ENCODE assay signal across 8 cellular contexts in the genomic region with DNA sequence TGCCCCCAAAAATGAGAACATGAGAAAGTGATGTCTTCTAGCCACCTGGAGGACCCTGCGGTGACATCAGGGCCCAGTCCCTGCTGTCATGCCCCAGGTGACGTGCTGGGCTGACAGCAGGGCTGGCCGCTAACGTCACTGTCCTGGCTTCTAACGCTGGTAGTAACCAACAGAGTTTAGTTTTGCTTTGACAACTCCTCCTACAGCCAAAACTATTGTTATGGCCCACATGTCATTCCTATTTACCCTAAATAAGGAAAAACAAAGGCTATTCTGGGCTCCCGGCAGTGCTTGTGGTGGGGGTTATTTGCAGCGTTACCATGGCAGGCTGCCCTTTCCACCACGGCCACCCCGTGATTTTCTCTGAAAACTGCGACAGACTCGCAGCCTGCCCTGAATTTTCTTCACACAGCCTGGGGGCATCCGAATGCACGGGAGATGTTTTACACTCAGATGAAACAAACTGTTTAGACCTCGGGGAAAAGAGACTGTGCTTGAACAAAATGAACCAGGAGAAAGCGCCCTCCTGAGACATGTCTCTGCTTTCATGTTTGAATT.
A peak's percentile ranks its signal among the peaks of the same experiment; 100 is the strongest.
DNase-seq lines count a peak whose midpoint lies in the region; ATAC-seq, FAIRE-seq and TF ChIP-seq lines count a peak whose summit lies in the region.

No MANE protein-coding gene starts in this region.

- ATAC-seq in HG02571 (IDR thresholded peaks at IDR 0.05; ENCODE audit: unreplicated experiment) = no peak

- intact Hi-C loops in dorsolateral prefrontal cortex (cut with DNase I) = loop anchor here (1.0 to 10.0 kb wide), 3 partner anchors 46 to 246 kb away; no protein-coding TSS in a partner anchor

- CTCF ChIA-PET in BJ (lab: Yijun Ruan, JAX) = no interaction called here

- TF ChIP-seq CTCF in BJ (IDR thresholded peaks at IDR 0.05; ENCODE audit: insufficient read depth, low read depth, low read length) (no peak), GM20000 (IDR thresholded peaks at IDR 0.05; ENCODE audit: extremely low read depth, missing control alignments) (no peak), dorsolateral prefrontal cortex (IDR thresholded peaks at IDR 0.05 in 54 of 56, conservative IDR thresholded peaks at IDR 0.05 in 2 of 56; ENCODE audit: low read depth in 1 of 56, partially characterized antibody in 56 of 56) (peak in 17 of 56 donors; percentile 7 to 42 (median 18))

- H3K27me3 ChIP-seq in BJ (ENCODE audit: control insufficient read depth, insufficient read depth, low read length) (peaks cover 11% of the 10 kb centered on the region), dorsolateral prefrontal cortex (no peaks in the 10 kb centered on the region)

- peak; percentile 69 for FAIRE-seq in urothelium cell line (lab: Jason Lieb, UNC)

- no peaks in the 10 kb centered on the region for H3K36me3 ChIP-seq in BJ (ENCODE audit: control insufficient read depth, insufficient read depth, low read length)

- peak overlapping the region; percentile 1; the same call in 1 of the 2 replicates for H3K4me3 ChIP-seq in BJ (ENCODE audit: low read depth, low read length)
- peak overlapping the region; percentile 39 to 78 (median 63) for H3K4me3 ChIP-seq in dorsolateral prefrontal cortex

- POLR2A ChIA-PET in BJ (lab: Charles Lee) = no interaction called here

- peak overlapping the region; percentile 81 to 99 (median 96) for H3K27ac ChIP-seq in dorsolateral prefrontal cortex

- DNase-seq in BJ (ENCODE audit: low read depth) (no peak), GM20000 (ENCODE audit: low spot score) (peak; percentile 65), NCI-H69 (lab: John Stamatoyannopoulos, UW) (peak; percentile 67), dorsolateral prefrontal cortex (peak in 6 of 10 donors; percentile 51 to 83 (median 65)), middle frontal gyrus (ENCODE audit: extremely low spot score, low spot score) (peak; percentile 66), urothelium cell line (ENCODE audit: low spot score) (no peak), NK-92 (lab: John Stamatoyannopoulos, UW; ENCODE audit: unreplicated experiment) (no peak)

Comparison
In these comparisons a context has a peak if more than half of its experiments do, and no peak if none do; other contexts are left out.
1. DNase-seq: peak in GM20000 (single experiment), NCI-H69 (single experiment), dorsolateral prefrontal cortex (6 of 10) and middle frontal gyrus (single experiment); none in BJ (single experiment), urothelium cell line (single experiment) and NK-92 (single experiment).